ENCODE assay signal across 9 cellular contexts in the genomic region with DNA sequence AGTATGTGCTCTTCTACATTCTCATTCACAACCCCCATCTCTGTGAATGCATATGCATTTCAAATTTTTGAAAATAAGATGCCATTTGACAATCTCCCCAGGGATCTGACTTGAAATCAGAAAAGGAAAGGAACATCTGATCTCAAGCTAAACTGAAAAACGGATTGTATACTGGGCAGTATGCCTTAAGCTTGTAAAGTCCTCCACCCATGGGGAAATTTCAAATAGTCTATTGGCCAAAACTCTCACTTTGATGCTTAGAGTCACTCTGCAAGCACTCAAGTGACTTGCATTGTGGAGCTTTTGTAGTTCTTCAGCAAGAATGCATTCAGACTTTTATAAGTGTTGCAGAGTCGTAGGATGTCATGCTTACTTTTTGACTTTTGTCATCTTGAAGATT. TPM values are rescaled to one million over a fixed set of nuclear protein-coding genes. Genes with fewer than 3 reads are reported as not detected.
"Had no signal": no experiment of that assay in that cellular context is flagged by ENCODE, and none has a peak within 500 bp of the region (broad histone marks: within the 10 kb centered on the region; RNA-seq: fewer than 3 reads in every experiment).

No MANE protein-coding gene starts in this region.

- H3K4me3 ChIP-seq: body of pancreas, Peyer's patch had no signal

- H3K27me3 ChIP-seq: body of pancreas, Peyer's patch had no signal

- DNase-seq: KG1, NCI-H187 treated with DMSO at 0.1 percent for 48 hours, SHP77 treated with DMSO at 0.1 percent for 48 hours had no signal

- H3K9me3 ChIP-seq: body of pancreas, Peyer's patch had no signal

- H3K4me1 ChIP-seq: body of pancreas, Peyer's patch had no signal

- H3K27ac Mint-ChIP-seq: activated CD8-positive, alpha-beta T cell treated with anti-CD3 and anti-CD28 coated beads, Interleukin-2, amount 10 ng/mL, durations not matched to agents 7 days and 5 days; activated naive CD8-positive, alpha-beta T cell treated with anti-CD3 and anti-CD28 coated beads, Interleukin-2, amount 10 ng/mL, durations not matched to agents 7 days and 5 days; T-helper 1 cell treated with Interleukin-12 subunit alpha and Interleukin-12 subunit beta and Interleukin-4 antibody, amounts not matched to agents 30 μg/mL and 1 μg/mL, for 36 hours had no signal

- H3K36me3 Mint-ChIP-seq: activated naive CD8-positive, alpha-beta T cell treated with anti-CD3 and anti-CD28 coated beads, Interleukin-2, amount 10 ng/mL, durations not matched to agents 7 days and 5 days; WTC11 had no signal

- H3K27ac ChIP-seq: body of pancreas, Peyer's patch had no signal

- H3K36me3 ChIP-seq: Peyer's patch had no signal

- H3K4me3 Mint-ChIP-seq: activated CD8-positive, alpha-beta T cell treated with anti-CD3 and anti-CD28 coated beads, Interleukin-2, amount 10 ng/mL, durations not matched to agents 7 days and 5 days; activated naive CD8-positive, alpha-beta T cell treated with anti-CD3 and anti-CD28 coated beads, Interleukin-2, amount 10 ng/mL, durations not matched to agents 7 days and 5 days; T-helper 1 cell treated with Interleukin-12 subunit alpha and Interleukin-12 subunit beta and Interleukin-4 antibody, amounts not matched to agents 30 μg/mL and 1 μg/mL, for 36 hours; WTC11 had no signal

- H3K9me3 Mint-ChIP-seq: activated naive CD8-positive, alpha-beta T cell treated with anti-CD3 and anti-CD28 coated beads, Interleukin-2, amount 10 ng/mL, durations not matched to agents 7 days and 5 days; T-helper 1 cell treated with Interleukin-12 subunit alpha and Interleukin-12 subunit beta and Interleukin-4 antibody, amounts not matched to agents 30 μg/mL and 1 μg/mL, for 36 hours; WTC11 had no signal

RNA-seq across cellular contexts. Expression of gene FAP, which starts 22.8 kb away (rescaled TPM):
- total RNA-seq: activated CD8-positive, alpha-beta T cell treated with anti-CD3 and anti-CD28 coated beads, Interleukin-2, amount 10 ng/mL, durations not matched to agents 7 days and 5 days; activated naive CD8-positive, alpha-beta T cell treated with anti-CD3 and anti-CD28 coated beads, Interleukin-2, amount 10 ng/mL, durations not matched to agents 7 days and 5 days; WTC11 had no signal
